In the genomic region with DNA sequence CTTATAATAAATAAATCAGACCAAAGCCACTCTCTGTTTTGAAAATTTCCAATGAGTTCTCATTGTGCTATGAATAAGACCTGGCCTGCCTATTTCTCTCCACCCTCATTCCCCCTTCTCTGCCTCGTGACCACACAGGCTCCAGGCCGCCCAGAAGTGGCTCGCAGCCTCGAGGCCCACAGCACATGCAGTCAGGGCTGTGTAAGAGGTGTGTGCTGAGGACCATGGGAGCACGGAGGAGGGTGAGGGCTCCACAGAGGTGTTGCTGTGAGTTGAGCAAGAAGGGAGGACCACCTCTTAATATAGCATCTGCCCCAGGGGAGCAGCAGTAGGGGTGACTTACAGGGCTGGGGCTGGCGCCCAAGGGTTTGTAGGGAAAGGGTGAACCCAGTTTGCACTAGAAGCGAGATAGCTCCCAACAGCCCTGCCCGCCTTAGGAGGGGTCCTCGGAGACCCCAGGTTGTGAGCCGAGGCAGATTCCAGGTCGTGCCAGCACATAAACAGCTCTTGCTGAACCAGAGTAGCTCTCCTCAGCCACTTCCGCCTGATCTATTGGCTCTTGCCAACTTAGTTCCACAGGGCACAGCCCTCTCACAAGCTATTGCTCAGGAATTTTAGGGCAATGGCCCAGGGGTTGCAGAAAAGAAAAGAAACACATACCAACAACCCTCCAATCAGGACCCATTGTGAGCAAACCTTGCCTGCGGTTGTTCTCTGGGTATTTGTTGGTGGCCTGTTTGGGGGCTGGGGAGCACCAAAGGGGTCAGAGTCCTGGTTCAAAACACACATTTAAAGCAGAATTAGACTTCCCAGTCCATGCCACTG, we compare ENCODE assay signal across 14 cellular contexts.
DNase-seq lines count a peak whose midpoint lies in the region; ATAC-seq, FAIRE-seq and TF ChIP-seq lines count a peak whose summit lies in the region.
"Had no signal": no experiment of that assay in that cellular context is flagged by ENCODE, and none has a peak within 500 bp of the region (broad histone marks: within the 10 kb centered on the region; RNA-seq: fewer than 3 reads in every experiment).

No MANE protein-coding gene starts in this region.

- no peaks in the 10 kb centered on the region; a peak in 1 of 5 replicates for H3K36me3 ChIP-seq in HepG2 (replicated peaks in 1 of 2; ENCODE audit: control insufficient read depth in 1 of 2, insufficient read depth in 2 of 2, low read length in 2 of 2)
- no peaks in the 10 kb centered on the region for H3K36me3 ChIP-seq in testis (ENCODE audit: low read depth, missing control alignments)
- H3K36me3 ChIP-seq: BE2C had no signal

- H3K27ac ChIP-seq in HepG2 (ENCODE audit: extremely low read length, insufficient read depth, low read length) (peak overlapping the region; percentile 65), testis (no peak overlapping the region)

- peaks cover 55% of the 10 kb centered on the region for H3K4me1 ChIP-seq in HepG2 (ENCODE audit: insufficient read depth, low read length)
- H3K4me1 ChIP-seq in testis, result no peaks in the 10 kb centered on the region
- H3K4me1 ChIP-seq: BE2C had no signal

- H3K9me3 ChIP-seq in HepG2 (ENCODE audit: low read length) (no peaks in the 10 kb centered on the region), testis (no peaks in the 10 kb centered on the region)
- H3K9me3 ChIP-seq: BE2C had no signal

- WGBS in HepG2 (ENCODE audit: low lambda C conversion rate), result 82% methylated on average over 8 of the region's 13 CpGs
- WGBS in testis, 2 donors, result 82 to 90% methylated on average over 8 to 13 of the region's 13 CpGs

- no peaks in the 10 kb centered on the region for H3K27me3 ChIP-seq in HepG2 (ENCODE audit: control insufficient read depth in 1 of 2, insufficient read depth in 2 of 2, low read length in 2 of 2)
- H3K27me3 ChIP-seq in testis, result no peaks in the 10 kb centered on the region
- H3K27me3 ChIP-seq: BE2C had no signal

- no TSS peak for BruUV-seq in HepG2 (replicated peaks; lab: Mats Ljungman, UMichigan)

- TF ChIP-seq POLR2A in HepG2 (IDR thresholded peaks at IDR 0.05; ENCODE audit: insufficient read depth in 1 of 2, low read depth in 2 of 2, low read length in 2 of 2) (no peak), testis (IDR thresholded peaks at IDR 0.05) (no peak)

- CTCF ChIA-PET in HepG2 (lab: Yijun Ruan, JAX; ENCODE audit: low intra/inter-chr PET ratio, low total read pairs), result no interaction called here

- no peak for TF ChIP-seq RAD21 in HepG2 (CRISPR knock-in tag; IDR thresholded peaks at IDR 0.05)

- intact Hi-C loops in HepG2 (cut with micrococcal nuclease; ENCODE audit: unreplicated experiment), result no loop called here
- intact Hi-C loops in testis (cut with DNase I; ENCODE audit: low total_unique reads), result no loop called here

- TF ChIP-seq EP300 in HepG2 (IDR thresholded peaks at IDR 0.05; ENCODE audit: low read depth in 2 of 2, low read length in 2 of 2), result no peak
- TF ChIP-seq EP300 in HepG2 (CRISPR knock-in tag; IDR thresholded peaks at IDR 0.05; ENCODE audit: borderline replicate concordance), result no peak

- FAIRE-seq in HepG2 (lab: Jason Lieb, UNC), result no peak
- FAIRE-seq: colon had no signal

- ATAC-seq in HG02981 (IDR thresholded peaks at IDR 0.05; ENCODE audit: unreplicated experiment) (peak; percentile 7), HepG2 (peak; percentile 46), GM18909 (IDR thresholded peaks at IDR 0.05; ENCODE audit: poor library complexity, unreplicated experiment) (no peak), HG03196 (IDR thresholded peaks at IDR 0.05; ENCODE audit: unreplicated experiment) (no peak), GM21619 (IDR thresholded peaks at IDR 0.05; ENCODE audit: unreplicated experiment) (no peak)
- ATAC-seq: activated CD8-positive, alpha-beta T cell treated with anti-CD3 and anti-CD28 coated beads, Interleukin-2, amount 10 ng/mL, durations not matched to agents 7 days and 5 days had no signal

- H4K20me1 ChIP-seq in HepG2 (ENCODE audit: insufficient read depth, low read length), result no peaks in the 10 kb centered on the region

- no peak overlapping the region for H2AFZ ChIP-seq in HepG2 (ENCODE audit: low read length)

- H3K9ac ChIP-seq in HepG2 (ENCODE audit: insufficient read depth, low read depth, low read length), result no peak overlapping the region; the same call in 1 of the 2 replicates

- H3K79me2 ChIP-seq in HepG2 (ENCODE audit: insufficient read depth, low read length), result no peaks in the 10 kb centered on the region

- in situ Hi-C loops in HepG2 (cut with HindIII; ENCODE audit: extremely low pct_ligation_motif_present, low pct_unique_long_range_greater_than_20kb), result no loop called here

- H3K4me2 ChIP-seq in HepG2 (ENCODE audit: low read depth, low read length), result peak overlapping the region; percentile 20; the same call in 1 of the 2 replicates

- POLR2A ChIA-PET in HepG2 (lab: Yijun Ruan, JAX), result interaction anchor here (1.2 kb wide), 1 partner anchor 11 kb away, joined by 5 read pairs; no protein-coding TSS in a partner anchor

- DNase-seq in astrocyte of the hippocampus (ENCODE audit: low read depth, low spot score) (peak; percentile 80), HepG2 (ENCODE audit: low spot score) (peak; percentile 26), testis (peak; percentile 17)
- DNase-seq in activated CD4-positive, CD25-positive, alpha-beta regulatory T cell (lab: John Stamatoyannopoulos, UW), result no peak
- DNase-seq: activated CD8-positive, alpha-beta T cell treated with anti-CD3 and anti-CD28 coated beads, Interleukin-2, amount 10 ng/mL, durations not matched to agents 7 days and 5 days; BE2C; NCI-H1694 treated with DMSO at 0.1 percent for 48 hours; stimulated activated CD4-positive, alpha-beta T cell treated with anti-CD3 and anti-CD28 coated beads, Interleukin-15, amount 100 ng/mL, for 24 hours; substantia nigra had no signal

- H3K4me3 ChIP-seq in HepG2 (replicated peaks in 1 of 3; ENCODE audit: insufficient read depth in 1 of 3, low read depth in 2 of 3, low read length in 3 of 3) (no peak overlapping the region), testis (no peak overlapping the region)

- TF ChIP-seq CTCF in HepG2 (CRISPR knock-in tag; IDR thresholded peaks at IDR 0.05) (no peak), testis (IDR thresholded peaks at IDR 0.05) (no peak)

TF ChIP-seq in HepG2, 621 proteins besides CTCF, POLR2A, EP300 and RAD21 (continues in another document):
- no peak for TF ChIP-seq BCL6 (CRISPR knock-in tag; IDR thresholded peaks at IDR 0.05)
- no peak for TF ChIP-seq KMT2B (CRISPR knock-in tag; IDR thresholded peaks at IDR 0.05)
- no peak for TF ChIP-seq SP140L (CRISPR knock-in tag; IDR thresholded peaks at IDR 0.05; ENCODE audit: borderline replicate concordance)
- TF ChIP-seq ZSCAN21 (CRISPR knock-in tag; IDR thresholded peaks at IDR 0.05; ENCODE audit: borderline replicate concordance), result no peak
- 0 out of 2 replicates have a peak, but pooled peaks have one; percentile 22 for TF ChIP-seq NFYB (CRISPR knock-in tag; IDR thresholded peaks at IDR 0.05)
- TF ChIP-seq, protein P1, sequence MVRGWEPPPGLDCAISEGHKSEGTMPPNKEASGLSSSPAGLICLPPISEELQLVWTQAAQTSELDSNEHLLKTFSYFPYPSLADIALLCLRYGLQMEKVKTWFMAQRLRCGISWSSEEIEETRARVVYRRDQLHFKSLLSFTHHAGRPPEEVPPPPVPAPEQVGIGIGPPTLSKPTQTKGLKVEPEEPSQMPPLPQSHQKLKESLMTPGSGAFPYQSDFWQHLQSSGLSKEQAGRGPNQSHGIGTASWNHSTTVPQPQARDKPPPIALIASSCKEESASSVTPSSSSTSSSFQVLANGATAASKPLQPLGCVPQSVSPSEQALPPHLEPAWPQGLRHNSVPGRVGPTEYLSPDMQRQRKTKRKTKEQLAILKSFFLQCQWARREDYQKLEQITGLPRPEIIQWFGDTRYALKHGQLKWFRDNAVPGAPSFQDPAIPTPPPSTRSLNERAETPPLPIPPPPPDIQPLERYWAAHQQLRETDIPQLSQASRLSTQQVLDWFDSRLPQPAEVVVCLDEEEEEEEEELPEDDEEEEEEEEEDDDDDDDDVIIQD (CRISPR knock-in tag; IDR thresholded peaks at IDR 0.05; ENCODE audit: low read depth), result no peak
- TF ChIP-seq, protein P2, sequence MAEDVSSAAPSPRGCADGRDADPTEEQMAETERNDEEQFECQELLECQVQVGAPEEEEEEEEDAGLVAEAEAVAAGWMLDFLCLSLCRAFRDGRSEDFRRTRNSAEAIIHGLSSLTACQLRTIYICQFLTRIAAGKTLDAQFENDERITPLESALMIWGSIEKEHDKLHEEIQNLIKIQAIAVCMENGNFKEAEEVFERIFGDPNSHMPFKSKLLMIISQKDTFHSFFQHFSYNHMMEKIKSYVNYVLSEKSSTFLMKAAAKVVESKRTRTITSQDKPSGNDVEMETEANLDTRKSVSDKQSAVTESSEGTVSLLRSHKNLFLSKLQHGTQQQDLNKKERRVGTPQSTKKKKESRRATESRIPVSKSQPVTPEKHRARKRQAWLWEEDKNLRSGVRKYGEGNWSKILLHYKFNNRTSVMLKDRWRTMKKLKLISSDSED (CRISPR knock-in tag; IDR thresholded peaks at IDR 0.05), result no peak
- no peak for TF ChIP-seq ZNF780A (CRISPR knock-in tag; IDR thresholded peaks at IDR 0.05)
- TF ChIP-seq MTA1 (CRISPR knock-in tag; IDR thresholded peaks at IDR 0.05; ENCODE audit: borderline replicate concordance), result peak; percentile 40; the same call in 1 of the 2 replicates
- TF ChIP-seq, protein P3, sequence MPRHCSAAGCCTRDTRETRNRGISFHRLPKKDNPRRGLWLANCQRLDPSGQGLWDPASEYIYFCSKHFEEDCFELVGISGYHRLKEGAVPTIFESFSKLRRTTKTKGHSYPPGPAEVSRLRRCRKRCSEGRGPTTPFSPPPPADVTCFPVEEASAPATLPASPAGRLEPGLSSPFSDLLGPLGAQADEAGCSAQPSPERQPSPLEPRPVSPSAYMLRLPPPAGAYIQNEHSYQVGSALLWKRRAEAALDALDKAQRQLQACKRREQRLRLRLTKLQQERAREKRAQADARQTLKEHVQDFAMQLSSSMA (CRISPR knock-in tag; IDR thresholded peaks at IDR 0.05), result no peak
- TF ChIP-seq ZNF326 (CRISPR knock-in tag; IDR thresholded peaks at IDR 0.05; ENCODE audit: borderline replicate concordance), result no peak
- no peak for TF ChIP-seq ZNF589 (CRISPR knock-in tag; conservative IDR thresholded peaks at IDR 0.05)
- TF ChIP-seq NR3C1 (CRISPR knock-in tag; IDR thresholded peaks at IDR 0.05), result no peak
- TF ChIP-seq ZZZ3 (CRISPR knock-in tag; IDR thresholded peaks at IDR 0.05; ENCODE audit: borderline replicate concordance), result no peak
- peak; percentile 20; the same call in 1 of the 2 replicates for TF ChIP-seq TBX2 (CRISPR knock-in tag; IDR thresholded peaks at IDR 0.05; ENCODE audit: borderline replicate concordance)
- TF ChIP-seq, protein P4, sequence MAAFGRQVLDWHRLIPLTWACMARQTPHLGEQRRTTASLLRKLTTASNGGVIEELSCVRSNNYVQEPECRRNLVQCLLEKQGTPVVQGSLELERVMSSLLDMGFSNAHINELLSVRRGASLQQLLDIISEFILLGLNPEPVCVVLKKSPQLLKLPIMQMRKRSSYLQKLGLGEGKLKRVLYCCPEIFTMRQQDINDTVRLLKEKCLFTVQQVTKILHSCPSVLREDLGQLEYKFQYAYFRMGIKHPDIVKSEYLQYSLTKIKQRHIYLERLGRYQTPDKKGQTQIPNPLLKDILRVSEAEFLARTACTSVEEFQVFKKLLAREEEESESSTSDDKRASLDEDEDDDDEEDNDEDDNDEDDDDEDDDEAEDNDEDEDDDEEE (CRISPR knock-in tag; IDR thresholded peaks at IDR 0.05), result no peak

Comparison
In these comparisons a context has a peak if more than half of its experiments do, and no peak if none do; other contexts are left out.
1. ATAC-seq: peak in HG02981 (single experiment) and HepG2 (single experiment); none in GM18909 (single experiment), HG03196 (single experiment) and GM21619 (single experiment).
2. DNase-seq: peak in astrocyte of the hippocampus (single experiment), HepG2 (single experiment) and testis (single experiment); none in activated CD4-positive, CD25-positive, alpha-beta regulatory T cell (0 of 4).